In the genomic region with DNA sequence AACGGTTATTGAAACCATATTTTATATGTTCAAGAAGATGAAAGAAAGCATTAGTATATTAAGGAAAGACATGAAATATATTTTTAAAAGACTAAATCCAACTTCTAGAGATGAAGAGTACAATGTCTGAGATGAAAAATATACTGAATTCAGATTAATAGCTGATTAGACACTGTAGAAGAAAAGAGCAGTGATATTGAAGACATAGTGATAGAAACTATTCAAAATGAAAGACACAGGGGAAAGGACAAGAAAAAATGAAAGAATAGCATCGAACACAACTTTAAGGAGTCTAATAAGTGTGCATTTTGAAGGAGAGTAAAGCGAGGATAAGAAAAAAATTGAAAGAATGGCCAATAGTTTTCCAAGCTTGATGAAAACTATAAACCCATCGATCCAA, we compare ENCODE assay signal across 2 cellular contexts.
TF ChIP-seq lines count a peak whose summit lies in the region.

No MANE protein-coding gene starts in this region.

TF ChIP-seq in SK-N-SH treated with all-trans-retinoic acid at 6 μM for 48 hours, 23 proteins besides CTCF, POLR2A, EP300 and RAD21:
- TF ChIP-seq ZFP30 (CRISPR knock-in tag; IDR thresholded peaks at IDR 0.05) (peak; percentile 97), SNAI2 (CRISPR knock-in tag; IDR thresholded peaks at IDR 0.05) (no peak)

TF ChIP-seq in SK-N-SH, 30 proteins besides CTCF, POLR2A, EP300 and RAD21:
- TF ChIP-seq MEF2A (IDR thresholded peaks at IDR 0.05; ENCODE audit: borderline replicate concordance, low read depth): no peak
- no peak for TF ChIP-seq RCOR1 (IDR thresholded peaks at IDR 0.05; ENCODE audit: low read length)
- TF ChIP-seq, protein P1, sequence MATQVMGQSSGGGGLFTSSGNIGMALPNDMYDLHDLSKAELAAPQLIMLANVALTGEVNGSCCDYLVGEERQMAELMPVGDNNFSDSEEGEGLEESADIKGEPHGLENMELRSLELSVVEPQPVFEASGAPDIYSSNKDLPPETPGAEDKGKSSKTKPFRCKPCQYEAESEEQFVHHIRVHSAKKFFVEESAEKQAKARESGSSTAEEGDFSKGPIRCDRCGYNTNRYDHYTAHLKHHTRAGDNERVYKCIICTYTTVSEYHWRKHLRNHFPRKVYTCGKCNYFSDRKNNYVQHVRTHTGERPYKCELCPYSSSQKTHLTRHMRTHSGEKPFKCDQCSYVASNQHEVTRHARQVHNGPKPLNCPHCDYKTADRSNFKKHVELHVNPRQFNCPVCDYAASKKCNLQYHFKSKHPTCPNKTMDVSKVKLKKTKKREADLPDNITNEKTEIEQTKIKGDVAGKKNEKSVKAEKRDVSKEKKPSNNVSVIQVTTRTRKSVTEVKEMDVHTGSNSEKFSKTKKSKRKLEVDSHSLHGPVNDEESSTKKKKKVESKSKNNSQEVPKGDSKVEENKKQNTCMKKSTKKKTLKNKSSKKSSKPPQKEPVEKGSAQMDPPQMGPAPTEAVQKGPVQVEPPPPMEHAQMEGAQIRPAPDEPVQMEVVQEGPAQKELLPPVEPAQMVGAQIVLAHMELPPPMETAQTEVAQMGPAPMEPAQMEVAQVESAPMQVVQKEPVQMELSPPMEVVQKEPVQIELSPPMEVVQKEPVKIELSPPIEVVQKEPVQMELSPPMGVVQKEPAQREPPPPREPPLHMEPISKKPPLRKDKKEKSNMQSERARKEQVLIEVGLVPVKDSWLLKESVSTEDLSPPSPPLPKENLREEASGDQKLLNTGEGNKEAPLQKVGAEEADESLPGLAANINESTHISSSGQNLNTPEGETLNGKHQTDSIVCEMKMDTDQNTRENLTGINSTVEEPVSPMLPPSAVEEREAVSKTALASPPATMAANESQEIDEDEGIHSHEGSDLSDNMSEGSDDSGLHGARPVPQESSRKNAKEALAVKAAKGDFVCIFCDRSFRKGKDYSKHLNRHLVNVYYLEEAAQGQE (IDR thresholded peaks at IDR 0.05; ENCODE audit: low read depth, low read length): no peak
- TF ChIP-seq CHD2 (IDR thresholded peaks at IDR 0.05; ENCODE audit: low read length, partially characterized antibody): no peak
- TF ChIP-seq ELF1 (IDR thresholded peaks at IDR 0.05): no peak
- TF ChIP-seq SIN3A (IDR thresholded peaks at IDR 0.05; ENCODE audit: borderline replicate concordance, low read depth, low read length): no peak
